Comparison of ENCODE assay signal across 8 cellular contexts in genomic region chr15:73683624-73684536, GRCh38. TPM values are rescaled to one million over a fixed set of nuclear protein-coding genes. Genes with fewer than 3 reads are reported as not detected.
A peak's percentile ranks its signal among the peaks of the same experiment; 100 is the strongest.
DNase-seq lines count a peak whose midpoint lies in the region; ATAC-seq and TF ChIP-seq lines count a peak whose summit lies in the region.

Gene CD276, plus strand, starts transcription at chr15:73684383. Its CDS starts 15,257 bp downstream, at chr15:73699640.

- H3K27me3 Mint-ChIP-seq in activated naive CD8-positive, alpha-beta T cell treated with anti-CD3 and anti-CD28 coated beads, Interleukin-2, amount 50 U/mL, for 24 hours = peaks cover 59% of the 10 kb centered on the region
- peaks cover 5% of the 10 kb centered on the region for H3K27me3 Mint-ChIP-seq in neural crest cell (ENCODE audit: low read depth)

- peak; percentile 46 for DNase-seq in SKM-1 treated with dmso at 0.1 percent for 144 hours (lab: John Stamatoyannopoulos, UW; ENCODE audit: unreplicated experiment)
- no peak for DNase-seq in SKM-1 (lab: John Stamatoyannopoulos, UW; ENCODE audit: unreplicated experiment)
- peak; percentile 13 for DNase-seq in NB4 (ENCODE audit: low read depth)
- DNase-seq in activated naive CD8-positive, alpha-beta T cell treated with anti-CD3 and anti-CD28 coated beads, Interleukin-2, amount 50 U/mL, for 24 hours = peak; percentile 26
- no peak for DNase-seq in glomerular endothelial cell (ENCODE audit: extremely low read depth, low read depth, low spot score)
- DNase-seq in neural crest cell (ENCODE audit: low read depth, low spot score) = peak; percentile 68
- no peak for DNase-seq in OCI-LY7 (ENCODE audit: low spot score)

- no peaks in the 10 kb centered on the region for H3K79me2 ChIP-seq in OCI-LY7 (ENCODE audit: insufficient read depth, low read depth, low read length)

- no peaks in the 10 kb centered on the region for H3K9me3 ChIP-seq in OCI-LY7 (ENCODE audit: low read length)

- intact Hi-C loops in OCI-LY7 (cut with micrococcal nuclease; ENCODE audit: unreplicated experiment) = no loop called here

- no peaks in the 10 kb centered on the region for H3K9me3 Mint-ChIP-seq in activated naive CD8-positive, alpha-beta T cell treated with anti-CD3 and anti-CD28 coated beads, Interleukin-2, amount 50 U/mL, for 24 hours
- H3K9me3 Mint-ChIP-seq in neural crest cell = no peaks in the 10 kb centered on the region

- no peak within 1 kb of the TSS for H3K27ac ChIP-seq in OCI-LY7 (ENCODE audit: low read depth, low read length, poor library complexity, severe bottlenecking)

- TF ChIP-seq CTCF in NB4 (IDR thresholded peaks at IDR 0.05; ENCODE audit: low read depth, low read length) (no peak), neural crest cell (conservative IDR thresholded peaks at IDR 0.05) (peak; percentile 40), OCI-LY7 (conservative IDR thresholded peaks at IDR 0.05; ENCODE audit: low read length) (no peak)

- BruUV-seq in OCI-LY7 (replicated peaks; lab: Mats Ljungman, UMichigan) = no TSS peak

- no peaks in the 10 kb centered on the region for H4K20me1 ChIP-seq in OCI-LY7 (ENCODE audit: insufficient read depth, low read length)

- POLR2A ChIA-PET in OCI-LY7 (lab: Charles Lee) = no interaction called here

- H3K36me3 Mint-ChIP-seq in activated naive CD8-positive, alpha-beta T cell treated with anti-CD3 and anti-CD28 coated beads, Interleukin-2, amount 50 U/mL, for 24 hours (ENCODE audit: low read depth) = no peaks in the 10 kb centered on the region
- H3K36me3 Mint-ChIP-seq in neural crest cell (ENCODE audit: low read depth) = no peaks in the 10 kb centered on the region

- peaks cover 26% of the 10 kb centered on the region for H3K4me1 Mint-ChIP-seq in activated naive CD8-positive, alpha-beta T cell treated with anti-CD3 and anti-CD28 coated beads, Interleukin-2, amount 50 U/mL, for 24 hours
- peaks cover 34% of the 10 kb centered on the region for H3K4me1 Mint-ChIP-seq in neural crest cell

- H3K4me2 ChIP-seq in OCI-LY7 (ENCODE audit: low read length) = no peak within 1 kb of the TSS

- peak within 1 kb of the TSS; percentile 8 for H3K27ac Mint-ChIP-seq in activated naive CD8-positive, alpha-beta T cell treated with anti-CD3 and anti-CD28 coated beads, Interleukin-2, amount 50 U/mL, for 24 hours
- peak within 1 kb of the TSS; percentile 99 for H3K27ac Mint-ChIP-seq in neural crest cell (ENCODE audit: unreplicated experiment)

- peak; percentile 35 for ATAC-seq in activated naive CD8-positive, alpha-beta T cell treated with anti-CD3 and anti-CD28 coated beads, Interleukin-2, amount 50 U/mL, for 24 hours
- ATAC-seq in HG02981 (IDR thresholded peaks at IDR 0.05; ENCODE audit: unreplicated experiment) = no peak

- H3K4me3 ChIP-seq in NB4 (ENCODE audit: low read depth, low read length) (no peak within 1 kb of the TSS), OCI-LY7 (ENCODE audit: low read depth, low read length, poor library complexity, severe bottlenecking) (no peak within 1 kb of the TSS)

- peak within 1 kb of the TSS; percentile 70 for H3K4me3 Mint-ChIP-seq in activated naive CD8-positive, alpha-beta T cell treated with anti-CD3 and anti-CD28 coated beads, Interleukin-2, amount 50 U/mL, for 24 hours
- H3K4me3 Mint-ChIP-seq in neural crest cell = peak within 1 kb of the TSS; percentile 98

- no peaks in the 10 kb centered on the region for H3K4me1 ChIP-seq in OCI-LY7 (ENCODE audit: insufficient read depth, low read length, poor library complexity, severe bottlenecking)

- no peak within 1 kb of the TSS for H2AFZ ChIP-seq in OCI-LY7 (ENCODE audit: low read length)

- CTCF ChIA-PET in OCI-LY7 (lab: Charles Lee; ENCODE audit: unreplicated experiment) = no interaction called here

- no peak for TF ChIP-seq POLR2A in NB4 (IDR thresholded peaks at IDR 0.05; ENCODE audit: extremely low read depth, insufficient read length)

- H3K9me2 ChIP-seq in OCI-LY7 (ENCODE audit: insufficient read depth, low read length) = no peaks in the 10 kb centered on the region

- no peaks in the 10 kb centered on the region for H3K36me3 ChIP-seq in OCI-LY7 (ENCODE audit: insufficient read depth, low read length)

RNA-seq across cellular contexts. Expression of gene CD276, which starts in this region (rescaled TPM):
- total RNA-seq in glomerular endothelial cell (179 and 224 TPM in 2 replicates), neural crest cell (184 and 199 TPM in 2 replicates), OCI-LY7 (2022) (not detected in 2 replicates)
- total RNA-seq in OCI-LY7 (2014; rRNA removed; shearing (Covaris generic)) = not detected in 2 replicates

Comparison
In these comparisons a context has a peak if more than half of its experiments do, and no peak if none do; other contexts are left out.
1. RNA of gene CD276 (total RNA-seq): 179 to 224 TPM in glomerular endothelial cell and 184 to 199 TPM in neural crest cell; not detected in OCI-LY7; every median in the first group is over 100 times any median in the second.
2. DNase-seq: peak in SKM-1 treated with dmso at 0.1 percent for 144 hours (single experiment), NB4 (single experiment), activated naive CD8-positive, alpha-beta T cell treated with anti-CD3 and anti-CD28 coated beads, Interleukin-2, amount 50 U/mL, for 24 hours (single experiment) and neural crest cell (single experiment); none in SKM-1 (single experiment), glomerular endothelial cell (single experiment) and OCI-LY7 (single experiment).